In the genomic region with DNA sequence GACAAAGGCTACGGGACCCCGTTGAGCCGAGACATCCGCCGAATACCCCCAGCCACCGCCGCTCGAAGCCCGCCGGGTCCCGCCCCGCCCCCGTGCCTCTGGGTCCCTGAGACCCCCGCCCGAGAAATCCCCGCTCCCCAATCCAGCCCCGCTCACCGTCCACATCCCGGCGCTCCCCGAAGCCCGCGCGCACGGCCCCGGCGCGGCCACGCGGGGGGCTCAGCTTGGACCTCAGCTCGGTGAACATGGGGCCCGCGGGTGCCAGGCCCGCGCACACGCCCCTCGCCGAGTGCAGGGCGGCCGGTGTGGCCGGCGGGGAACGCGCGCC, we compare ENCODE assay signal across 8 cellular contexts. TPM values are rescaled to one million over a fixed set of nuclear protein-coding genes. Genes with fewer than 3 reads are reported as not detected.
DNase-seq lines count a peak whose midpoint lies in the region; ATAC-seq and TF ChIP-seq lines count a peak whose summit lies in the region.

No MANE protein-coding gene starts in this region.

- H3K4me1 Mint-ChIP-seq in progenitor cell of endocrine pancreas (ENCODE audit: low read depth) = peaks cover 24% of the 10 kb centered on the region

- no peaks in the 10 kb centered on the region for H3K9me3 ChIP-seq in SJSA1 (replicated peaks)

- H3K36me3 ChIP-seq in SJSA1 = peaks cover 16% of the 10 kb centered on the region

- H3K4me3 Mint-ChIP-seq in progenitor cell of endocrine pancreas (ENCODE audit: low read depth) = peak overlapping the region; percentile 78

- DNase-seq in SJSA1 (ENCODE audit: low read depth in 1 of 2, low spot score in 2 of 2) = no peak
- no peak for DNase-seq in fibroblast of pulmonary artery (ENCODE audit: low read depth)
- DNase-seq in progenitor cell of endocrine pancreas (ENCODE audit: low spot score, unreplicated experiment) = no peak
- DNase-seq in NCI-H2196 treated with DMSO at 0.1 percent for 48 hours (lab: John Stamatoyannopoulos, UW; ENCODE audit: unreplicated experiment) = no peak
- DNase-seq in NCI-H748 (lab: John Stamatoyannopoulos, UW; ENCODE audit: unreplicated experiment) = no peak

- no peaks in the 10 kb centered on the region for H3K9me3 Mint-ChIP-seq in progenitor cell of endocrine pancreas (ENCODE audit: low read depth)

- no peak for TF ChIP-seq CTCF in fibroblast of pulmonary artery (IDR thresholded peaks at IDR 0.05; ENCODE audit: low read length, missing control alignments)
- TF ChIP-seq CTCF in progenitor cell of endocrine pancreas (IDR thresholded peaks at IDR 0.05; ENCODE audit: unreplicated experiment) = no peak

- H3K4me3 ChIP-seq in GM08714 (ENCODE audit: low read length) (peak overlapping the region; percentile 59), SJSA1 (peak overlapping the region; percentile 19), fibroblast of pulmonary artery (replicated peaks; ENCODE audit: low read depth, low read length) (peak overlapping the region; percentile 50)

- no peak overlapping the region for H3K27ac Mint-ChIP-seq in progenitor cell of endocrine pancreas

- H3K27me3 Mint-ChIP-seq in progenitor cell of endocrine pancreas = no peaks in the 10 kb centered on the region

- no peak for ATAC-seq in GM21619 (IDR thresholded peaks at IDR 0.05; ENCODE audit: unreplicated experiment)
- no peak for ATAC-seq in activated CD4-positive, CD25-positive, alpha-beta regulatory T cell treated with anti-CD3 and anti-CD28 coated beads, Interleukin-2, amount 50 U/mL, for 24 hours

- H3K4me1 ChIP-seq in SJSA1 (replicated peaks) = peaks cover 47% of the 10 kb centered on the region

- peaks cover 6% of the 10 kb centered on the region; the same call in 1 of the 2 replicates for H3K27me3 ChIP-seq in SJSA1 (replicated peaks)

- H3K27ac ChIP-seq in SJSA1 = no peak overlapping the region

- peaks cover 11% of the 10 kb centered on the region for H3K36me3 Mint-ChIP-seq in progenitor cell of endocrine pancreas (ENCODE audit: insufficient read depth)

RNA-seq across cellular contexts. Expression of a gene that starts 0.3 kb away (rescaled TPM):
- total RNA-seq in SJSA1 (2014; rRNA removed; shearing (Covaris generic)) = 0.41 and 0.47 TPM in 2 replicates
- 12.8 and 14.0 TPM in 2 replicates for total RNA-seq in progenitor cell of endocrine pancreas

RNA-seq across cellular contexts. Expression of a gene that starts 1.7 kb away (rescaled TPM):
- total RNA-seq in SJSA1 (2014; rRNA removed; shearing (Covaris generic)) = 72.1 and 76.6 TPM in 2 replicates
- total RNA-seq in progenitor cell of endocrine pancreas = 74.7 and 76.4 TPM in 2 replicates

RNA-seq across cellular contexts. Expression of a gene that starts 9.5 kb away (rescaled TPM):
- total RNA-seq in SJSA1 (2014; rRNA removed; shearing (Covaris generic)) = 10.9 and 14.3 TPM in 2 replicates
- total RNA-seq in progenitor cell of endocrine pancreas = 49.4 and 50.5 TPM in 2 replicates

RNA-seq across cellular contexts. Expression of a gene that starts 23.0 kb away (rescaled TPM):
- 10.3 and 22.7 TPM in 2 replicates for total RNA-seq in SJSA1 (2014; rRNA removed; shearing (Covaris generic))
- total RNA-seq in progenitor cell of endocrine pancreas = 78.9 and 79.2 TPM in 2 replicates

RNA-seq across cellular contexts. Expression of a gene that starts 56.8 kb away (rescaled TPM):
- 0.24 and 0.94 TPM in 2 replicates for total RNA-seq in SJSA1 (2014; rRNA removed; shearing (Covaris generic))
- total RNA-seq in progenitor cell of endocrine pancreas = 3.3 and 3.4 TPM in 2 replicates
